ENCODE assay signal across 15 cellular contexts in genomic region chr11:8757047-8757446, GRCh38.
A peak's percentile ranks its signal among the peaks of the same experiment; 100 is the strongest.
DNase-seq lines count a peak whose midpoint lies in the region; ATAC-seq and TF ChIP-seq lines count a peak whose summit lies in the region.
"Had no signal": no experiment of that assay in that cellular context is flagged by ENCODE, and none has a peak within 500 bp of the region (broad histone marks: within the 10 kb centered on the region; RNA-seq: fewer than 3 reads in every experiment).

No MANE protein-coding gene starts in this region.

- POLR2A ChIA-PET in RWPE1 (lab: Yijun Ruan, JAX; ENCODE audit: low non-redundant PET): no interaction called here

- TF ChIP-seq CTCF in RWPE1 (conservative IDR thresholded peaks at IDR 0.05; ENCODE audit: low read depth) (no peak), neural progenitor cell (IDR thresholded peaks at IDR 0.05) (no peak)

- no peak overlapping the region for H3K9ac ChIP-seq in neural progenitor cell

- DNase-seq in RWPE1 (ENCODE audit: low spot score): peak; percentile 17
- no peak for DNase-seq in Right ventricle myocardium inferior (ENCODE audit: missing footprints)
- no peak for DNase-seq in neural progenitor cell (ENCODE audit: low spot score)
- DNase-seq in nucleus accumbens (lab: John Stamatoyannopoulos, UW): no peak
- DNase-seq in KG1 (lab: John Stamatoyannopoulos, UW): no peak
- no peak for DNase-seq in stimulated activated naive B cell treated with anti-CD40 and anti-IgM and Interleukin-4, amounts not matched to agents 10 μg/mL and 1 μg/mL and 100 μg/mL, for 72 hours
- DNase-seq: Calu3; H7; NCI-H1694; occipital lobe; stimulated activated CD4-positive, alpha-beta T cell treated with anti-CD3 and anti-CD28 coated beads, Interleukin-1b, Interleukin-23, amount 100 ng/mL, for 48 hours; stimulated activated naive CD4-positive, alpha-beta T cell had no signal

- H2AFZ ChIP-seq in neural progenitor cell (replicated peaks): no peak overlapping the region

- H3K4me1 ChIP-seq in neural progenitor cell: peaks cover 4% of the 10 kb centered on the region

- H3K4me1 Mint-ChIP-seq in neural progenitor cell: peaks cover 9% of the 10 kb centered on the region
- peaks cover 0 to 2% of the 10 kb centered on the region in 2 donors for H3K4me1 Mint-ChIP-seq in stimulated activated naive B cell treated with anti-CD40 and anti-IgM and Interleukin-4, amounts not matched to agents 10 μg/mL and 1 μg/mL and 100 μg/mL, for 72 hours
- H3K4me1 Mint-ChIP-seq: central memory CD8-positive, alpha-beta T cell had no signal

- peaks cover 7% of the 10 kb centered on the region for H3K79me2 ChIP-seq in neural progenitor cell (ENCODE audit: low read depth)

- intact Hi-C loops in Right ventricle myocardium inferior (cut with DNase I): loop anchor here (10.0 kb wide), 1 partner anchor 48 kb away; no protein-coding TSS in a partner anchor

- peaks cover 9% of the 10 kb centered on the region for H4K20me1 ChIP-seq in neural progenitor cell (ENCODE audit: low read depth)

- no peak overlapping the region for H3K4me3 Mint-ChIP-seq in neural progenitor cell
- H3K4me3 Mint-ChIP-seq in stimulated activated naive B cell treated with anti-CD40 and anti-IgM and Interleukin-4, amounts not matched to agents 10 μg/mL and 1 μg/mL and 100 μg/mL, for 72 hours: no peak overlapping the region
- H3K4me3 Mint-ChIP-seq: central memory CD8-positive, alpha-beta T cell had no signal

- no peaks in the 10 kb centered on the region for H3K36me3 ChIP-seq in neural progenitor cell

- peaks cover 8% of the 10 kb centered on the region for H3K36me3 Mint-ChIP-seq in neural progenitor cell
- H3K36me3 Mint-ChIP-seq in stimulated activated naive B cell treated with anti-CD40 and anti-IgM and Interleukin-4, amounts not matched to agents 10 μg/mL and 1 μg/mL and 100 μg/mL, for 72 hours: no peaks in the 10 kb centered on the region

- H3K27ac ChIP-seq in RWPE1 (no peak overlapping the region), neural progenitor cell (no peak overlapping the region)

- CTCF ChIA-PET in RWPE1 (lab: Yijun Ruan, JAX): interaction anchor here (1.1 kb wide), 1 partner anchor 41 kb away, joined by 5 read pairs; no protein-coding TSS in a partner anchor

- H3F3A ChIP-seq in neural progenitor cell (ENCODE audit: low read depth): no peaks in the 10 kb centered on the region

- H3K4me2 ChIP-seq in neural progenitor cell: no peak overlapping the region

- H3K4me3 ChIP-seq in neural progenitor cell: no peak overlapping the region

- no peaks in the 10 kb centered on the region for H3K9me3 ChIP-seq in neural progenitor cell (ENCODE audit: low read depth)

- H3K27me3 Mint-ChIP-seq in neural progenitor cell (ENCODE audit: insufficient read depth, low read depth): peaks cover 2% of the 10 kb centered on the region
- H3K27me3 Mint-ChIP-seq in stimulated activated naive B cell treated with anti-CD40 and anti-IgM and Interleukin-4, amounts not matched to agents 10 μg/mL and 1 μg/mL and 100 μg/mL, for 72 hours: peaks cover 0 to under 1% of the 10 kb centered on the region in 2 donors

- no peaks in the 10 kb centered on the region for H3K27me3 ChIP-seq in neural progenitor cell

- ATAC-seq in Right ventricle myocardium inferior (peak; percentile 15), HG03045 (IDR thresholded peaks at IDR 0.05; ENCODE audit: unreplicated experiment) (no peak)
- ATAC-seq in stimulated activated naive B cell treated with anti-CD40 and anti-IgM and Interleukin-4, amounts not matched to agents 10 μg/mL and 1 μg/mL and 100 μg/mL, for 72 hours (replicated peaks): no peak
- ATAC-seq: activated CD4-positive, CD25-positive, alpha-beta regulatory T cell treated with anti-CD3 and anti-CD28 coated beads, Interleukin-2, amount 50 U/mL, for 24 hours had no signal

- peak overlapping the region; percentile 9 for H3K27ac Mint-ChIP-seq in neural progenitor cell
- no peak overlapping the region for H3K27ac Mint-ChIP-seq in stimulated activated naive B cell treated with anti-CD40 and anti-IgM and Interleukin-4, amounts not matched to agents 10 μg/mL and 1 μg/mL and 100 μg/mL, for 72 hours

- H3K9me3 Mint-ChIP-seq in neural progenitor cell: peaks cover 4% of the 10 kb centered on the region
- H3K9me3 Mint-ChIP-seq in stimulated activated naive B cell treated with anti-CD40 and anti-IgM and Interleukin-4, amounts not matched to agents 10 μg/mL and 1 μg/mL and 100 μg/mL, for 72 hours: peaks cover 0 to 2% of the 10 kb centered on the region in 2 donors
- H3K9me3 Mint-ChIP-seq: central memory CD8-positive, alpha-beta T cell had no signal
